Comparison of ENCODE assay signal across 11 cellular contexts in the genomic region with DNA sequence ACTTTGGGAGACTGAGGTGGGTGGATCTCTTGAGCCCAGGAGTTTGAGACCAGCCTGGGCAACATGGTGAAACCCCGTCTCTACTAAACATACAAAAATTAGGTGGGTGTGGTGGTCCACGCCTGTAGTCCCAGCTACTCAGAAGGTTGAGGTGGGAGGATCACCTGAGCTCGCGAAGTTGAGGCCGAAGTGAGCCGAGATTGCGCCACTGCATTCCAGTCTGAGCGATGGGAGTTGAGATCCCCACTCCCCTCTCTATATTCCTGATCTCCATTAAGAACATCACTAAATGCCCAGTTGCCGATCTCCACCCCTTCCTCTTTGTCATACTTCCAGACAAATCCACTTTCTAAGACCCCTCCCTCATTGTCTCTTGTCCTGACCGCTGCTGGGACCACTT. TPM values are rescaled to one million over a fixed set of nuclear protein-coding genes. Genes with fewer than 3 reads are reported as not detected.
DNase-seq lines count a peak whose midpoint lies in the region; ATAC-seq and TF ChIP-seq lines count a peak whose summit lies in the region.
"Had no signal": no experiment of that assay in that cellular context is flagged by ENCODE, and none has a peak within 500 bp of the region (broad histone marks: within the 10 kb centered on the region; RNA-seq: fewer than 3 reads in every experiment).

No MANE protein-coding gene starts in this region.

- CTCF ChIA-PET in MCF 10A (lab: Yijun Ruan, JAX): interaction anchor here (0.7 to 3.3 kb wide), 3 partner anchors 9 to 22 kb away, joined by 3 to 9 read pairs (median 5); no protein-coding TSS in a partner anchor

- intact Hi-C loops in breast epithelium (cut with DNase I; ENCODE audit: low total_unique reads): loop anchor here (2.0 kb wide), 1 partner anchor 64 kb away; no protein-coding TSS in a partner anchor
- intact Hi-C loops in MCF 10A (cut with micrococcal nuclease): no loop called here

- TF ChIP-seq CTCF in breast epithelium (IDR thresholded peaks at IDR 0.05): no peak
- TF ChIP-seq CTCF in MCF 10A (IDR thresholded peaks at IDR 0.05; ENCODE audit: unreplicated experiment): no peak

- POLR2A ChIA-PET in MCF 10A (lab: Yijun Ruan, JAX): interaction anchor here (0.5 to 1.5 kb wide), 2 partner anchors 20 to 111 kb away, joined by 3 to 5 read pairs; no protein-coding TSS in a partner anchor

- ATAC-seq in stimulated activated naive B cell treated with anti-CD40 and anti-IgM and Interleukin-4, amounts not matched to agents 10 μg/mL and 1 μg/mL and 100 μg/mL, for 72 hours (replicated peaks): no peak
- no peak for ATAC-seq in HG03342 (IDR thresholded peaks at IDR 0.05; ENCODE audit: unreplicated experiment)

- peak overlapping the region; percentile 65 to 78 for H3K27ac ChIP-seq in breast epithelium

- H3K4me1 ChIP-seq in breast epithelium: peaks cover 4 to 32% of the 10 kb centered on the region in 2 donors

- TF ChIP-seq POLR2A in breast epithelium (IDR thresholded peaks at IDR 0.05): no peak

- no peak overlapping the region for H3K4me3 ChIP-seq in breast epithelium

- BruUV-seq in MCF 10A (replicated peaks; lab: Mats Ljungman, UMichigan): no TSS peak

- H3K4me3 Mint-ChIP-seq in MCF 10A (ENCODE audit: unreplicated experiment): no peak overlapping the region
- peak overlapping the region in 1 of 4 donors; percentile 25 for H3K4me3 Mint-ChIP-seq in IgD-negative memory B cell
- no peak overlapping the region for H3K4me3 Mint-ChIP-seq in immature natural killer cell
- no peak overlapping the region for H3K4me3 Mint-ChIP-seq in stimulated activated naive B cell treated with anti-CD40 and anti-IgM and Interleukin-4, amounts not matched to agents 10 μg/mL and 1 μg/mL and 100 μg/mL, for 72 hours
- H3K4me3 Mint-ChIP-seq: CD14-positive monocyte had no signal

- H3K36me3 ChIP-seq in breast epithelium: no peaks in the 10 kb centered on the region

- peaks cover 5% of the 10 kb centered on the region for H3K4me1 Mint-ChIP-seq in MCF 10A (ENCODE audit: insufficient read depth, unreplicated experiment)
- peaks cover 36 to 57% (median 45%) of the 10 kb centered on the region in 3 donors for H3K4me1 Mint-ChIP-seq in IgD-negative memory B cell
- H3K4me1 Mint-ChIP-seq in immature natural killer cell: peaks cover 45 to 49% of the 10 kb centered on the region in 2 donors
- peaks cover 57 to 76% of the 10 kb centered on the region in 2 donors for H3K4me1 Mint-ChIP-seq in stimulated activated naive B cell treated with anti-CD40 and anti-IgM and Interleukin-4, amounts not matched to agents 10 μg/mL and 1 μg/mL and 100 μg/mL, for 72 hours

- H3K36me3 Mint-ChIP-seq in MCF 10A (ENCODE audit: insufficient read depth, unreplicated experiment) (no peaks in the 10 kb centered on the region), IgD-negative memory B cell (no peaks in the 10 kb centered on the region), immature natural killer cell (peaks cover 0 to 3% (median 0%) of the 10 kb centered on the region in 3 donors)
- H3K36me3 Mint-ChIP-seq in stimulated activated naive B cell treated with anti-CD40 and anti-IgM and Interleukin-4, amounts not matched to agents 10 μg/mL and 1 μg/mL and 100 μg/mL, for 72 hours: peaks cover 2 to 14% of the 10 kb centered on the region in 2 donors

- DNase-seq in breast epithelium (ENCODE audit: low spot score in 2 of 2): no peak
- DNase-seq in MCF 10A (ENCODE audit: unreplicated experiment): no peak
- no peak for DNase-seq in immature natural killer cell
- no peak for DNase-seq in stimulated activated naive B cell treated with anti-CD40 and anti-IgM and Interleukin-4, amounts not matched to agents 10 μg/mL and 1 μg/mL and 100 μg/mL, for 72 hours
- DNase-seq in mucosa of gallbladder (ENCODE audit: low spot score): no peak
- DNase-seq: DMS53, HCEC 1CT had no signal

- H3K9me3 ChIP-seq in breast epithelium: no peaks in the 10 kb centered on the region

- no peak overlapping the region for H3K27ac Mint-ChIP-seq in MCF 10A (ENCODE audit: low read depth, unreplicated experiment)
- H3K27ac Mint-ChIP-seq in IgD-negative memory B cell: peak overlapping the region in 2 of 3 donors; percentile 14 to 60
- peak overlapping the region in 5 of 6 donors; percentile 9 to 92 (median 55) for H3K27ac Mint-ChIP-seq in immature natural killer cell
- H3K27ac Mint-ChIP-seq in stimulated activated naive B cell treated with anti-CD40 and anti-IgM and Interleukin-4, amounts not matched to agents 10 μg/mL and 1 μg/mL and 100 μg/mL, for 72 hours: peak overlapping the region; percentile 52

- H3K27me3 Mint-ChIP-seq in MCF 10A (ENCODE audit: insufficient read depth, unreplicated experiment): no peaks in the 10 kb centered on the region
- peaks cover 4% of the 10 kb centered on the region for H3K27me3 Mint-ChIP-seq in IgD-negative memory B cell
- peaks cover 2 to 6% (median 3%) of the 10 kb centered on the region in 3 donors for H3K27me3 Mint-ChIP-seq in immature natural killer cell (ENCODE audit: low read depth in 3 of 3)
- H3K27me3 Mint-ChIP-seq in stimulated activated naive B cell treated with anti-CD40 and anti-IgM and Interleukin-4, amounts not matched to agents 10 μg/mL and 1 μg/mL and 100 μg/mL, for 72 hours: no peaks in the 10 kb centered on the region
- H3K27me3 Mint-ChIP-seq: B cell had no signal

- H3K9me3 Mint-ChIP-seq in MCF 10A (ENCODE audit: unreplicated experiment) (no peaks in the 10 kb centered on the region), IgD-negative memory B cell (peaks cover 0 to 5% (median 0%) of the 10 kb centered on the region in 3 donors), immature natural killer cell (no peaks in the 10 kb centered on the region)
- H3K9me3 Mint-ChIP-seq in stimulated activated naive B cell treated with anti-CD40 and anti-IgM and Interleukin-4, amounts not matched to agents 10 μg/mL and 1 μg/mL and 100 μg/mL, for 72 hours: peaks cover 2 to 4% of the 10 kb centered on the region in 2 donors

- H3K27me3 ChIP-seq in breast epithelium: no peaks in the 10 kb centered on the region

RNA-seq across cellular contexts. Expression of a gene that starts 24.3 kb away (rescaled TPM):
- total RNA-seq in breast epithelium: 100 to 1,000 TPM in 1 of 3 donors, 10 to 100 TPM in 2; 34.2 to 157 (median 72.4) TPM
- 18.8 and 19.6 TPM in 2 replicates for total RNA-seq in MCF 10A (2022)
- polyA plus RNA-seq in IgD-negative memory B cell: 29.3 TPM
- polyA plus RNA-seq in immature natural killer cell: 10 to 100 TPM in 2 of 3 donors, 1 to 10 TPM in 1; 9.7 to 25.8 (median 16.0) TPM
- 67.4 TPM for total RNA-seq in mucosa of gallbladder

RNA-seq across cellular contexts. Expression of a gene that starts 28.3 kb away (rescaled TPM):
- total RNA-seq in breast epithelium (100 to 1,000 TPM; 100 to 110 (median 108) TPM), MCF 10A (2022) (122 and 134 TPM in 2 replicates), mucosa of gallbladder (141 TPM)
- polyA plus RNA-seq in IgD-negative memory B cell (132 TPM), immature natural killer cell (100 to 1,000 TPM; 166 to 274 (median 228) TPM)
